ENCODE assay signal across 9 cellular contexts in the genomic region with DNA sequence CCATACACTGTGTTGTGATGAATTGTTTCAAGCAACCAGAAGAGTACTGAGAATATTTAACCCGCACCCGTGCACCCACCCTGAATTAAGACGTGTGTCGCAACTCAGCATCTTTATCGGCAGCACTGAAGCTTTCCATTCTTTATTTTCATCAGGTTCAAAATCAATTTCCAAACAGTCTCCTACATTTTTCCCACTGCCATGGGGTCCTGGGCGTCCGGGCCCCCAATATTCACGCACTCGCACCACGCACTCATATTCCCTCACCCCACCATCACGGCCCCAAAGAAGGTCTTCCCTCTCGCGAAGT. TPM values are rescaled to one million over a fixed set of nuclear protein-coding genes. Genes with fewer than 3 reads are reported as not detected.
DNase-seq lines count a peak whose midpoint lies in the region; ATAC-seq and TF ChIP-seq lines count a peak whose summit lies in the region.
"Had no signal": no experiment of that assay in that cellular context is flagged by ENCODE, and none has a peak within 500 bp of the region (broad histone marks: within the 10 kb centered on the region; RNA-seq: fewer than 3 reads in every experiment).

No MANE protein-coding gene starts in this region.

- DNase-seq in AG09309 (ENCODE audit: low read depth) = no peak
- no peak for DNase-seq in Jurkat, Clone E6-1 (ENCODE audit: low read depth, low spot score)
- no peak for DNase-seq in natural killer cell
- no peak for DNase-seq in GM13977 (ENCODE audit: low spot score)
- DNase-seq in iPS-NIHi7 (ENCODE audit: extremely low spot score) = no peak
- no peak for DNase-seq in NCI-H446 treated with DMSO at 0.1 percent for 48 hours (lab: John Stamatoyannopoulos, UW)
- no peak for DNase-seq in stimulated activated CD4-positive, alpha-beta T cell treated with anti-CD3 and anti-CD28 coated beads, Interleukin-2, amount 100 ng/mL, for 24 hours
- DNase-seq: NCI-H187 treated with DMSO at 0.1 percent for 48 hours had no signal

- H3K4me3 ChIP-seq in AG09309 (ENCODE audit: control insufficient read depth, low read depth, low read length) = peak overlapping the region; percentile 92
- peak overlapping the region; percentile 86 for H3K4me3 ChIP-seq in Jurkat, Clone E6-1 (ENCODE audit: low read length)

- in situ Hi-C loops in GM13977 (cut with MboI; ENCODE audit: low pct_unique_long_range_greater_than_20kb, low sequenced_read_pairs, unreplicated experiment) = no loop called here

- TF ChIP-seq CTCF in AG09309 (IDR thresholded peaks at IDR 0.05; ENCODE audit: control insufficient read depth, insufficient read depth, low read depth, low read length, missing control alignments) (no peak), natural killer cell (IDR thresholded peaks at IDR 0.05) (no peak), GM13977 (IDR thresholded peaks at IDR 0.05; ENCODE audit: extremely low read depth, insufficient read depth, missing control alignments) (no peak)

- peaks cover 38% of the 10 kb centered on the region for H3K36me3 Mint-ChIP-seq in dendritic cell treated with granulocyte-macrophage colony-stimulating factor and Interleukin-4, amounts not matched to agents 40 ng/mL and 50 ng/mL, for 4 days (ENCODE audit: low read depth)
- H3K36me3 Mint-ChIP-seq in natural killer cell = no peaks in the 10 kb centered on the region

- H3K27me3 Mint-ChIP-seq in dendritic cell treated with granulocyte-macrophage colony-stimulating factor and Interleukin-4, amounts not matched to agents 40 ng/mL and 50 ng/mL, for 4 days = no peaks in the 10 kb centered on the region
- H3K27me3 Mint-ChIP-seq in natural killer cell (ENCODE audit: low read depth in 2 of 2) = no peaks in the 10 kb centered on the region

- intact Hi-C loops in dendritic cell treated with granulocyte-macrophage colony-stimulating factor and Interleukin-4, amounts not matched to agents 40 ng/mL and 50 ng/mL, for 4 days (cut with micrococcal nuclease) = no loop called here
- intact Hi-C loops in natural killer cell (cut with micrococcal nuclease) = loop anchor here (2.0 to 5.0 kb wide), 2 partner anchors 20 to 88 kb away; no protein-coding TSS in a partner anchor

- peak overlapping the region; percentile 93 for H3K27ac Mint-ChIP-seq in dendritic cell treated with granulocyte-macrophage colony-stimulating factor and Interleukin-4, amounts not matched to agents 40 ng/mL and 50 ng/mL, for 4 days
- peak overlapping the region; percentile 95 to 100 for H3K27ac Mint-ChIP-seq in natural killer cell

- H3K9me3 Mint-ChIP-seq in dendritic cell treated with granulocyte-macrophage colony-stimulating factor and Interleukin-4, amounts not matched to agents 40 ng/mL and 50 ng/mL, for 4 days = no peaks in the 10 kb centered on the region
- no peaks in the 10 kb centered on the region for H3K9me3 Mint-ChIP-seq in natural killer cell

- H3K4me3 Mint-ChIP-seq in dendritic cell treated with granulocyte-macrophage colony-stimulating factor and Interleukin-4, amounts not matched to agents 40 ng/mL and 50 ng/mL, for 4 days = peak overlapping the region; percentile 90
- peak overlapping the region; percentile 98 for H3K4me3 Mint-ChIP-seq in natural killer cell

- peaks cover 64% of the 10 kb centered on the region for H3K4me1 Mint-ChIP-seq in dendritic cell treated with granulocyte-macrophage colony-stimulating factor and Interleukin-4, amounts not matched to agents 40 ng/mL and 50 ng/mL, for 4 days (ENCODE audit: low read depth)
- H3K4me1 Mint-ChIP-seq in natural killer cell = peaks cover 74 to 75% of the 10 kb centered on the region in 2 donors

- ATAC-seq in natural killer cell = no peak

RNA-seq across cellular contexts. Expression of a gene that starts 1.8 kb away (rescaled TPM):
- polyA plus RNA-seq in Jurkat, Clone E6-1 (2012; ENCODE audit: insufficient read depth, insufficient read length) = 10.3 TPM
- total RNA-seq in natural killer cell = 10 to 100 TPM; 17.7 to 42.1 (median 32.6) TPM

RNA-seq across cellular contexts. Expression of a gene that starts 5.0 kb away (rescaled TPM):
- not detected for polyA plus RNA-seq in Jurkat, Clone E6-1 (2012; ENCODE audit: insufficient read depth, insufficient read length)
- 10 to 100 TPM; 24.2 to 60.8 (median 46.9) TPM for total RNA-seq in natural killer cell

RNA-seq across cellular contexts. Expression of a gene that starts 5.7 kb away (rescaled TPM):
- polyA plus RNA-seq in Jurkat, Clone E6-1 (2012; ENCODE audit: insufficient read depth, insufficient read length) = 18.1 TPM
- total RNA-seq in natural killer cell = 100 to 1,000 TPM in 1 of 3 donors, 10 to 100 TPM in 2; 25.4 to 120 (median 50.5) TPM

RNA-seq across cellular contexts. Expression of a gene that starts 8.3 kb away (rescaled TPM):
- polyA plus RNA-seq in Jurkat, Clone E6-1 (2012; ENCODE audit: insufficient read depth, insufficient read length) = 6.4 TPM
- 10 to 100 TPM in 1 of 3 donors, 1 to 10 TPM in 2; 7.6 to 13.1 (median 8.7) TPM for total RNA-seq in natural killer cell

RNA-seq across cellular contexts. Expression of a gene that starts 12.4 kb away (rescaled TPM):
- 2.9 TPM for polyA plus RNA-seq in Jurkat, Clone E6-1 (2012; ENCODE audit: insufficient read depth, insufficient read length)
- 100 to 1,000 TPM; 120 to 173 (median 137) TPM for total RNA-seq in natural killer cell
